In genomic region chr15:58546066-58546591, GRCh38 we compare ENCODE assay signal across 1 cellular context.
TF ChIP-seq lines count a peak whose summit lies in the region.

No MANE protein-coding gene starts in this region.

TF ChIP-seq in liver, 16 proteins besides CTCF, POLR2A, EP300 and RAD21 (continued from another document):
- TF ChIP-seq ATF3 (IDR thresholded peaks at IDR 0.05) (no peak), YY1 (IDR thresholded peaks at IDR 0.05) (no peak)
